Comparison of ENCODE assay signal across 20 cellular contexts in genomic region chr1:35968396-35968795, GRCh38.
"Had no signal": no experiment of that assay in that cellular context is flagged by ENCODE, and none has a peak within 500 bp of the region (broad histone marks: within the 10 kb centered on the region; RNA-seq: fewer than 3 reads in every experiment).

No MANE protein-coding gene starts in this region.

- H3K4me1 ChIP-seq: colonic mucosa, esophagus muscularis mucosa, foreskin keratinocyte, gastroesophageal sphincter, heart left ventricle, left lung, lower lobe of right lung had no signal

- H2AFZ ChIP-seq: hepatocyte had no signal

- H3K4me3 ChIP-seq: colonic mucosa, esophagus muscularis mucosa, gastroesophageal sphincter, heart left ventricle, hepatocyte, left lung, lower lobe of right lung had no signal

- H3K27ac ChIP-seq: colonic mucosa, esophagus muscularis mucosa, foreskin keratinocyte, gastroesophageal sphincter, heart left ventricle, hepatocyte, left lung, lower lobe of right lung had no signal

- H3K27me3 ChIP-seq: colonic mucosa, esophagus muscularis mucosa, foreskin keratinocyte, gastroesophageal sphincter, heart left ventricle, hepatocyte, left lung had no signal

- ATAC-seq: foreskin keratinocyte; gastroesophageal sphincter; heart left ventricle; left cardiac atrium; left lung; left ventricle myocardium superior; lower lobe of right lung; naive thymus-derived CD4-positive, alpha-beta T cell had no signal

- FAIRE-seq: endothelial cell of umbilical vein, frontal cortex, islet of Langerhans, keratinocyte had no signal

- H3K4me2 ChIP-seq: hepatocyte had no signal

- DNase-seq: colonic mucosa; cortex of kidney; effector CD8-positive, alpha-beta T cell; foreskin keratinocyte; heart left ventricle; hypothalamus; left cardiac atrium; left lung; left ventricle myocardium superior; lower lobe of right lung; mesendoderm; midbrain; naive thymus-derived CD4-positive, alpha-beta T cell had no signal

- H3K36me3 ChIP-seq: colonic mucosa had no signal

- H3K9me3 ChIP-seq: colonic mucosa, esophagus muscularis mucosa, gastroesophageal sphincter, left lung, lower lobe of right lung had no signal
